In genomic region chr2:54629914-54630609, GRCh38 we compare ENCODE assay signal across 10 cellular contexts.
DNase-seq lines count a peak whose midpoint lies in the region; ATAC-seq, FAIRE-seq and TF ChIP-seq lines count a peak whose summit lies in the region.
"Had no signal": no experiment of that assay in that cellular context is flagged by ENCODE, and none has a peak within 500 bp of the region (broad histone marks: within the 10 kb centered on the region; RNA-seq: fewer than 3 reads in every experiment).

No MANE protein-coding gene starts in this region.

- H3K4me3 ChIP-seq in fibroblast of mammary gland (ENCODE audit: control insufficient read depth, low read depth, low read length), result no peak overlapping the region
- H3K4me3 ChIP-seq: sigmoid colon had no signal

- no peak for TF ChIP-seq CTCF in fibroblast of mammary gland (conservative IDR thresholded peaks at IDR 0.05; ENCODE audit: control insufficient read depth, insufficient read depth, low read depth, low read length)

- DNase-seq in GM03348 (ENCODE audit: low spot score) (peak; percentile 14), RCC 7860 (ENCODE audit: low spot score) (peak; percentile 99), fibroblast of mammary gland (ENCODE audit: low read depth) (peak; percentile 78), pulmonary artery endothelial cell (ENCODE audit: low read depth, low spot score) (peak; percentile 37), H4 (ENCODE audit: low spot score) (no peak)
- DNase-seq: sigmoid colon had no signal

- no peak for ATAC-seq in GM21367 (IDR thresholded peaks at IDR 0.05; ENCODE audit: unreplicated experiment)
- ATAC-seq in HG03432 (IDR thresholded peaks at IDR 0.05; ENCODE audit: unreplicated experiment), result no peak
- ATAC-seq in HG02763 (IDR thresholded peaks at IDR 0.05; ENCODE audit: unreplicated experiment), result no peak

- FAIRE-seq in RCC 7860 (lab: Jason Lieb, UNC), result peak; percentile 92
- FAIRE-seq: GM18507 had no signal
